27 cellular contexts compared by ENCODE assay signal in the genomic region with DNA sequence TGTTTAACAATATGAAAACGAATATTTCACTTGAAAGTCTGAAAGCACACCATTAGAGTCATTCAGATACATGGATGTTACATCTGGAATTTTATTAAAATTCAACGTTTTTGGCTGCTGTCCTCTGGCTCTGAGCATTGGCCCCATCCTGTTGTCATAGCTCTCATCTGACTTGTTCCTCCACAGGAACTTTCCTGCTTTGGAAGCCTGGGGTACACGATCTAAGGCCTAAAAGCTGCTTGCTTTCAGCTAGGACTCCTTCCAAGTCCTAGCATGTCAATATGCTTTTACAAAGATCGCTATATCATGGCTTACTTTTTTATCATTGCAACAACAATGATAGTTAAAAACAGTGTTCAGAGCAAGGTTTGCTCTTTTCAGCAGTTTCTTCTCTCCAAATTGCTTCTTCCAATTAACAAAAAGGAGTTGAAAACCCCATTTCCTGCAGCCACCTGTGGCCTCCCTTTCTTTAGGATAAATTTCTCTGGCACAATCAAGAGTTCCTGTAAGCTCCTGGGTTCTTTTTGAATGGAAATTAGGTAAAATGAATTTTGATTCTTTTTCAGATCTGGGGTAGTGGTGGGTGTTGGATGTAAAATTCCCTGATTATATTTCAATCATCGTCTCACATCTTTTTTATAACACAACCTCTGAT.
"Had no signal": no experiment of that assay in that cellular context is flagged by ENCODE, and none has a peak within 500 bp of the region (broad histone marks: within the 10 kb centered on the region; RNA-seq: fewer than 3 reads in every experiment).

No MANE protein-coding gene starts in this region.

- H3K4me3 Mint-ChIP-seq: memory B cell; mesothelial cell of epicardium; naive B cell; nephron; stimulated activated memory B cell treated with anti-CD40 and anti-IgM and Interleukin-4, amounts not matched to agents 10 μg/mL and 1 μg/mL and 100 μg/mL, for 72 hours; type B pancreatic cell had no signal

- H3K4me1 Mint-ChIP-seq: memory B cell; naive B cell; nephron; stimulated activated memory B cell treated with anti-CD40 and anti-IgM and Interleukin-4, amounts not matched to agents 10 μg/mL and 1 μg/mL and 100 μg/mL, for 72 hours had no signal

- H3K9me3 ChIP-seq: esophagus muscularis mucosa, gastroesophageal sphincter, heart left ventricle, lower lobe of right lung, mucosa of descending colon, right atrium auricular region, testis, tibial artery had no signal

- H3K9me3 Mint-ChIP-seq: memory B cell, type B pancreatic cell had no signal

- H3K4me2 ChIP-seq: hepatocyte, smooth muscle cell had no signal

- H3K36me3 ChIP-seq: esophagus muscularis mucosa, gastroesophageal sphincter, heart left ventricle, lower lobe of right lung, prostate gland, right atrium auricular region, tibial artery had no signal

- H3K27me3 Mint-ChIP-seq: memory B cell; naive B cell; stimulated activated memory B cell treated with anti-CD40 and anti-IgM and Interleukin-4, amounts not matched to agents 10 μg/mL and 1 μg/mL and 100 μg/mL, for 72 hours; type B pancreatic cell had no signal

- DNase-seq: dorsolateral prefrontal cortex; effector CD8-positive, alpha-beta T cell; foreskin keratinocyte; heart left ventricle; left ventricle myocardium superior; lower lobe of right lung; mucosa of descending colon; naive B cell; nucleus accumbens; stimulated activated CD4-positive, alpha-beta T cell treated with anti-CD3 and anti-CD28 coated beads, Interleukin-12 subunit alpha, Interleukin-12 subunit beta, amount 100 ng/mL, for 4 hours; stimulated activated CD4-positive, alpha-beta T cell treated with anti-CD3 and anti-CD28 coated beads, Interleukin-1b, Interleukin-23, amount 100 ng/mL, for 48 hours; stimulated activated CD4-positive, alpha-beta T cell treated with anti-CD3 and anti-CD28 coated beads, Interleukin-4, amount 100 ng/mL, for 24 hours; stimulated activated naive CD8-positive, alpha-beta T cell treated with anti-CD3 and anti-CD28 coated beads, Interleukin-15, Interleukin-2, amounts not matched to agents 100 U/mL and 50 U/mL, for 24 hours; substantia nigra; testis; tibial artery had no signal

- H2AFZ ChIP-seq: hepatocyte had no signal

- H3K4me1 ChIP-seq: esophagus muscularis mucosa, foreskin keratinocyte, gastroesophageal sphincter, heart left ventricle, lower lobe of right lung, prostate gland, right atrium auricular region, testis, tibial artery had no signal

- H3K79me2 ChIP-seq: hepatocyte had no signal

- H3K27ac Mint-ChIP-seq: memory B cell; mesothelial cell of epicardium; naive B cell; nephron; stimulated activated memory B cell treated with anti-CD40 and anti-IgM and Interleukin-4, amounts not matched to agents 10 μg/mL and 1 μg/mL and 100 μg/mL, for 72 hours; type B pancreatic cell had no signal

- H3K36me3 Mint-ChIP-seq: memory B cell; mesothelial cell of epicardium; naive B cell; stimulated activated memory B cell treated with anti-CD40 and anti-IgM and Interleukin-4, amounts not matched to agents 10 μg/mL and 1 μg/mL and 100 μg/mL, for 72 hours; type B pancreatic cell had no signal

- H3K27ac ChIP-seq: dorsolateral prefrontal cortex, esophagus muscularis mucosa, foreskin keratinocyte, gastroesophageal sphincter, heart left ventricle, hepatocyte, lower lobe of right lung, prostate gland, right atrium auricular region, testis, tibial artery had no signal

- H3K4me3 ChIP-seq: dorsolateral prefrontal cortex, esophagus muscularis mucosa, gastroesophageal sphincter, heart left ventricle, hepatocyte, lower lobe of right lung, mucosa of descending colon, prostate gland, right atrium auricular region, smooth muscle cell, testis, tibial artery had no signal

- H3K27me3 ChIP-seq: dorsolateral prefrontal cortex, esophagus muscularis mucosa, foreskin keratinocyte, gastroesophageal sphincter, heart left ventricle, hepatocyte, right atrium auricular region, testis, tibial artery had no signal
